ENCODE assay signal across 8 cellular contexts in genomic region chr12:122836027-122836921, GRCh38. TPM values are rescaled to one million over a fixed set of nuclear protein-coding genes. Genes with fewer than 3 reads are reported as not detected.
A peak's percentile ranks its signal among the peaks of the same experiment; 100 is the strongest.
DNase-seq lines count a peak whose midpoint lies in the region; ATAC-seq and TF ChIP-seq lines count a peak whose summit lies in the region.

No MANE protein-coding gene starts in this region.

- DNase-seq in COLO668 (lab: John Stamatoyannopoulos, UW; ENCODE audit: unreplicated experiment): peak; percentile 68
- peak; percentile 62 for DNase-seq in NCI-H345 treated with DMSO at 0.1 percent for 48 hours (lab: John Stamatoyannopoulos, UW; ENCODE audit: unreplicated experiment)
- no peak for DNase-seq in foreskin keratinocyte
- no peak for DNase-seq in hippocampal formation (lab: John Stamatoyannopoulos, UW)
- no peak for DNase-seq in putamen (ENCODE audit: low spot score)

- ATAC-seq in GM21526 (IDR thresholded peaks at IDR 0.05; ENCODE audit: low FRiP score, unreplicated experiment) (peak; percentile 37), foreskin keratinocyte (peak; percentile 42)
- peak; percentile 75 for ATAC-seq in activated T-helper 17 cell treated with anti-CD3 and anti-CD28 coated beads, Interleukin-2, amount 50 U/mL, for 72 hours (replicated peaks)

- no peak for TF ChIP-seq CTCF in foreskin keratinocyte (conservative IDR thresholded peaks at IDR 0.05)

- H3K9me3 Mint-ChIP-seq in activated T-helper 17 cell treated with anti-CD3 and anti-CD28 coated beads, Interleukin-2, amount 50 U/mL, for 72 hours: no peaks in the 10 kb centered on the region

- peak overlapping the region; percentile 91 for H3K4me3 Mint-ChIP-seq in activated T-helper 17 cell treated with anti-CD3 and anti-CD28 coated beads, Interleukin-2, amount 50 U/mL, for 72 hours

- H3K27ac ChIP-seq in foreskin keratinocyte: peak overlapping the region; percentile 1

- H3K27me3 ChIP-seq in foreskin keratinocyte: no peaks in the 10 kb centered on the region
- H3K27me3 ChIP-seq in neuron (ENCODE audit: insufficient read depth, low read length): no peaks in the 10 kb centered on the region

- H3K27ac Mint-ChIP-seq in activated T-helper 17 cell treated with anti-CD3 and anti-CD28 coated beads, Interleukin-2, amount 50 U/mL, for 72 hours: peak overlapping the region; percentile 92

- peaks cover 2% of the 10 kb centered on the region for H3K36me3 ChIP-seq in neuron (ENCODE audit: insufficient read depth, low read length)

- H3K4me1 Mint-ChIP-seq in activated T-helper 17 cell treated with anti-CD3 and anti-CD28 coated beads, Interleukin-2, amount 50 U/mL, for 72 hours: peaks cover 10% of the 10 kb centered on the region

- peak overlapping the region; percentile 78 for H2AFZ ChIP-seq in neuron (ENCODE audit: low read depth, low read length)

- no peaks in the 10 kb centered on the region for H3K27me3 Mint-ChIP-seq in activated T-helper 17 cell treated with anti-CD3 and anti-CD28 coated beads, Interleukin-2, amount 50 U/mL, for 72 hours

- H3K4me3 ChIP-seq in neuron (ENCODE audit: low read length): peak overlapping the region; percentile 84

- H3K4me1 ChIP-seq in foreskin keratinocyte (peaks cover 12% of the 10 kb centered on the region), neuron (ENCODE audit: insufficient read depth, low read length) (peaks cover 33% of the 10 kb centered on the region)

- H3K36me3 Mint-ChIP-seq in activated T-helper 17 cell treated with anti-CD3 and anti-CD28 coated beads, Interleukin-2, amount 50 U/mL, for 72 hours (ENCODE audit: low read depth): peaks cover 9% of the 10 kb centered on the region

- no peaks in the 10 kb centered on the region for H3K9me3 ChIP-seq in neuron (ENCODE audit: low read length)

RNA-seq across cellular contexts. Expression of gene HIP1R, which starts 1.0 kb away (rescaled TPM):
- total RNA-seq in activated T-helper 17 cell treated with anti-CD3 and anti-CD28 coated beads, Interleukin-2, amount 50 U/mL, for 72 hours: 10 to 100 TPM; 14.7 to 23.3 TPM
- 35.0 and 35.9 TPM in 2 replicates for total RNA-seq in foreskin keratinocyte
- 19.7 and 20.6 TPM in 2 replicates for polyA plus RNA-seq in foreskin keratinocyte

RNA-seq across cellular contexts. Expression of gene VPS37B, which starts 59.6 kb away (rescaled TPM):
- total RNA-seq in activated T-helper 17 cell treated with anti-CD3 and anti-CD28 coated beads, Interleukin-2, amount 50 U/mL, for 72 hours: 10 to 100 TPM; 10.5 to 17.0 TPM
- total RNA-seq in foreskin keratinocyte: 49.3 and 59.0 TPM in 2 replicates
- 47.0 and 56.0 TPM in 2 replicates for polyA plus RNA-seq in foreskin keratinocyte

Comparison
In these comparisons a context has a peak if more than half of its experiments do, and no peak if none do; other contexts are left out.
1. DNase-seq: peak in COLO668 (single experiment) and NCI-H345 treated with DMSO at 0.1 percent for 48 hours (single experiment); none in foreskin keratinocyte (0 of 2), hippocampal formation (0 of 2) and putamen (single experiment).
2. Peak in every context shown above with its lines, with median percentiles within 50 percentile points of each other: ATAC-seq.